In genomic region chr4:146032234-146032860, GRCh38 we compare ENCODE assay signal across 16 cellular contexts.
DNase-seq lines count a peak whose midpoint lies in the region; ATAC-seq and TF ChIP-seq lines count a peak whose summit lies in the region.
"Had no signal": no experiment of that assay in that cellular context is flagged by ENCODE, and none has a peak within 500 bp of the region (broad histone marks: within the 10 kb centered on the region; RNA-seq: fewer than 3 reads in every experiment).

No MANE protein-coding gene starts in this region.

- H3K4me1 ChIP-seq in Peyer's patch (peaks cover 0 to 31% (median 5%) of the 10 kb centered on the region in 4 donors), muscle layer of duodenum (ENCODE audit: control insufficient read depth in 1 of 2, insufficient read depth in 2 of 2, low read length in 2 of 2) (no peaks in the 10 kb centered on the region), left ventricle myocardium inferior (no peaks in the 10 kb centered on the region)
- H3K4me1 ChIP-seq: foreskin keratinocyte, vagina had no signal

- peak; percentile 51 for DNase-seq in ELF-1 (ENCODE audit: low read depth, low spot score)
- DNase-seq in Peyer's patch, result no peak
- no peak for DNase-seq in left ventricle myocardium inferior
- no peak for DNase-seq in H7
- no peak for DNase-seq in A172 (ENCODE audit: low spot score)
- no peak for DNase-seq in NCI-H748 (lab: John Stamatoyannopoulos, UW; ENCODE audit: unreplicated experiment)
- DNase-seq: activated CD8-positive, alpha-beta T cell treated with anti-CD3 and anti-CD28 coated beads for 36 hours; activated gamma-delta T cell; DND-41; NCI-H526 treated with DMSO at 0.1 percent for 48 hours had no signal

- H3K27ac ChIP-seq in Peyer's patch, result peak overlapping the region in 3 of 4 donors; percentile 21 to 59 (median 54)
- peak overlapping the region; percentile 40 for H3K27ac ChIP-seq in muscle layer of duodenum (ENCODE audit: low read length)
- no peak overlapping the region for H3K27ac ChIP-seq in left ventricle myocardium inferior (replicated peaks)
- H3K27ac ChIP-seq: foreskin keratinocyte, KMS-11, vagina had no signal

- TF ChIP-seq POLR2A in Peyer's patch (IDR thresholded peaks at IDR 0.05), result no peak

- H3K9me3 ChIP-seq in Peyer's patch (no peaks in the 10 kb centered on the region), muscle layer of duodenum (ENCODE audit: control insufficient read depth in 1 of 2, low read length in 2 of 2) (no peaks in the 10 kb centered on the region), left ventricle myocardium inferior (replicated peaks) (peaks cover 5% of the 10 kb centered on the region)
- H3K9me3 ChIP-seq: vagina had no signal

- H3K27me3 ChIP-seq in Peyer's patch (no peaks in the 10 kb centered on the region), muscle layer of duodenum (ENCODE audit: low read depth, low read length) (no peaks in the 10 kb centered on the region), left ventricle myocardium inferior (ENCODE audit: low read depth) (peaks cover 16% of the 10 kb centered on the region), H7 (ENCODE audit: control insufficient read depth, insufficient read depth, low read length) (no peaks in the 10 kb centered on the region)
- H3K27me3 ChIP-seq: foreskin keratinocyte, vagina had no signal

- H3K4me3 ChIP-seq in Peyer's patch, result no peak overlapping the region
- no peak overlapping the region for H3K4me3 ChIP-seq in muscle layer of duodenum (ENCODE audit: low read depth in 1 of 2, low read length in 2 of 2)
- no peak overlapping the region for H3K4me3 ChIP-seq in left ventricle myocardium inferior
- H3K4me3 ChIP-seq in H7 (ENCODE audit: insufficient read depth, low read depth, low read length), result no peak overlapping the region
- H3K4me3 ChIP-seq: vagina had no signal

- H3K36me3 ChIP-seq in Peyer's patch, result no peaks in the 10 kb centered on the region
- no peaks in the 10 kb centered on the region for H3K36me3 ChIP-seq in muscle layer of duodenum (ENCODE audit: control insufficient read depth in 1 of 2, insufficient read depth in 2 of 2, low read length in 2 of 2)
- H3K36me3 ChIP-seq in left ventricle myocardium inferior, result no peaks in the 10 kb centered on the region
- no peaks in the 10 kb centered on the region for H3K36me3 ChIP-seq in H7 (replicated peaks; ENCODE audit: control insufficient read depth, insufficient read depth, low read length)
- H3K36me3 ChIP-seq: vagina had no signal

- intact Hi-C loops in left ventricle myocardium inferior (cut with micrococcal nuclease), result no loop called here

- ATAC-seq in GM19438 (IDR thresholded peaks at IDR 0.05; ENCODE audit: low read depth, unreplicated experiment), result peak; percentile 30
- ATAC-seq: activated CD8-positive, alpha-beta T cell treated with anti-CD3 and anti-CD28 coated beads for 36 hours; Right ventricle myocardium inferior had no signal

- TF ChIP-seq CTCF in Peyer's patch (IDR thresholded peaks at IDR 0.05) (no peak), left ventricle myocardium inferior (IDR thresholded peaks at IDR 0.05; ENCODE audit: borderline replicate concordance) (no peak)
